11 cellular contexts compared by ENCODE assay signal in the genomic region with DNA sequence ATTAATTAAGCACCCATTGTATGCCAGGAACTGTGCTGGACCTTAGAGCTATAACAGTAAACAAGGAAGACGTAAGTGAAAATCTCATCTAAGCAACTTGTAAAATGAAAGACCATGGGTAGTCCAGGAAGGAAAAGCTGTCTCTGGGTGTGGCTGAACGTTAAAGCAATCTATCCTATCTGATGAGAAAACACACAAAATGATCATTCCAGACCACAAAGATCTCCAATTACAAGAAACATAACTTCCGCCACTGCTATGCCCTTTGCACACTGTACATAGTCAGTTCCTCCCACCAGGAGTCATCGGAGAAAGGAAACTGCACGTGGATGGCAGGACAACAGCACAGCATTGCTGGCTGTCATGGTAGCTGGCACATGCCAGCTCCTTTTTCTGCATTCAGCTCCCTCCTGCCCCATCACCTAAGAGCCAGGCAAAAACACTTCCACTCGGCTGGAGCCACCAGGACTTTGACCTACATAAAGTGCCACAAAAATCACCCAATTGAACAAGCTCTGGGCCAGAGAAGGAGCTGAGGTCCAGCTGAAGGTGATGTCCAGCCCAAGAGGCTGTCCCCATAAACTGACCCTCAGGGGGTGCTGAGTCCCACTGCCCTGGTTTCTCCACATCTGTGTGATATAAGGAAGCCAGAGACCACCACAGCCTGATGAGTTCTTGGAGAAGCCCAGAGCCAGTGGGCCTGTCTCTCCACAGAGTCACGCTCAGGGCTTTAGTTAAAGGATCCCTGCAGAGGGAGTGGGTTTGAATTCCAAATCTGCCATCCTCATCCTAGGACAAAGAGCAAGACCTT. TPM values are rescaled to one million over a fixed set of nuclear protein-coding genes. Genes with fewer than 3 reads are reported as not detected.
DNase-seq lines count a peak whose midpoint lies in the region; ATAC-seq lines count a peak whose summit lies in the region.
"Had no signal": no experiment of that assay in that cellular context is flagged by ENCODE, and none has a peak within 500 bp of the region (broad histone marks: within the 10 kb centered on the region; RNA-seq: fewer than 3 reads in every experiment).

No MANE protein-coding gene starts in this region.

- ATAC-seq in HG02885 (IDR thresholded peaks at IDR 0.05; ENCODE audit: poor library complexity, unreplicated experiment), result no peak
- ATAC-seq: GM23338 had no signal

- DNase-seq in ELR (ENCODE audit: low read depth) (peak; percentile 41), NCI-H2029 treated with DMSO at 0.1 percent for 48 hours (lab: John Stamatoyannopoulos, UW) (peak; percentile 49), dermis microvascular lymphatic vessel endothelial cell (ENCODE audit: low read depth in 2 of 2) (peak; percentile 34 to 88), pulmonary artery endothelial cell (ENCODE audit: low read depth, low spot score) (peak; percentile 77), medulla oblongata (ENCODE audit: extremely low spot score) (no peak), NCI-H2171 treated with DMSO at 0.1 percent for 48 hours (lab: John Stamatoyannopoulos, UW) (no peak), cortex of kidney (lab: John Stamatoyannopoulos, UW) (no peak)
- DNase-seq: stimulated activated CD4-positive, alpha-beta T cell treated with anti-CD3 and anti-CD28 coated beads, Interleukin-4, amount 100 ng/mL, for 24 hours; T1000 had no signal

RNA-seq across cellular contexts. Expression of gene STEAP1B, which starts 56.4 kb away (rescaled TPM):
- total RNA-seq in dermis microvascular lymphatic vessel endothelial cell (2.9 and 10.9 TPM in 2 replicates), pulmonary artery endothelial cell (53.2 and 57.9 TPM in 2 replicates)

Comparison
In these comparisons a context has a peak if more than half of its experiments do, and no peak if none do; other contexts are left out.
1. DNase-seq: peak in ELR (single experiment), NCI-H2029 treated with DMSO at 0.1 percent for 48 hours (single experiment), dermis microvascular lymphatic vessel endothelial cell (2 of 2) and pulmonary artery endothelial cell (single experiment); none in medulla oblongata (single experiment), NCI-H2171 treated with DMSO at 0.1 percent for 48 hours (single experiment) and cortex of kidney (single experiment).